8 cellular contexts compared by ENCODE assay signal in the genomic region with DNA sequence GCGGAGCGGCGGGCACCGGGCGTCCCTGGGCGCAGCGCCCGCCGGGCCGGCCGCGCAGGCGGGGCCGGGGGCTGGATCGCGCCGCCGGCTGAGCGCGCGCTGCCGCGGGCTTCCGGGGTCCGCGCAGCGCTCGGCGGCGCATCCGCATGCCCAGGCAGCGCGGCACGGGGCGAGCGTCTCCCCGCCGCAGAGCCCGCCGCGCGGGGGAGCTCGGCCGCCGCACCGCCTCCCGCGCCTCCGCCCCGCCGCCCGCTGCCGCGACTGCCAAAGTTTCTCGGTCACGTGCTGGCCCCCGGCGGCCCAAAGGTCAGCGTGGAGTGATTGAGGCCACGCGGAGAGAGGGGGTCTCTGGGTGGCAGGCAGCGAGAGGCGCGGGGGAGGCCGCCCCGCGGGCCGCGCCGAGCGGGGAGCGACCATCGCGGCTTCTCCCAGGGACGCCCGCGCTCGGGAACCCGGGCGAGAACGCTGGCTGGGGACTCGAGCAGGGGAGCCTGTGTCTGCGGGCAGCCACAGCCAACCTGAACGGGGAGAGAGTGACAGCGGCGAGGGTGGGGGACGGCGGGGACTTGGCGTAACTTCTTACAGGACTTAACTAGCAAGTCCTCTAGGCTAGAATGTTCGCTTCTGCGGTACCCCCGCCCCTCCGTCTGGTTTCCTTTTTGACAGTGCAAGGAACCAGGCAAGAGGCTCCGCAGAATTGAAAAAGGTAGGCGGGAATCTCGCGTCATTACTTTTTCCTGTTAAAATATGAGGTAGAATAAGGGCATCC. TPM values are rescaled to one million over a fixed set of nuclear protein-coding genes. Genes with fewer than 3 reads are reported as not detected.
A peak's percentile ranks its signal among the peaks of the same experiment; 100 is the strongest.
DNase-seq lines count a peak whose midpoint lies in the region; ATAC-seq and TF ChIP-seq lines count a peak whose summit lies in the region.

A gene with protein sequence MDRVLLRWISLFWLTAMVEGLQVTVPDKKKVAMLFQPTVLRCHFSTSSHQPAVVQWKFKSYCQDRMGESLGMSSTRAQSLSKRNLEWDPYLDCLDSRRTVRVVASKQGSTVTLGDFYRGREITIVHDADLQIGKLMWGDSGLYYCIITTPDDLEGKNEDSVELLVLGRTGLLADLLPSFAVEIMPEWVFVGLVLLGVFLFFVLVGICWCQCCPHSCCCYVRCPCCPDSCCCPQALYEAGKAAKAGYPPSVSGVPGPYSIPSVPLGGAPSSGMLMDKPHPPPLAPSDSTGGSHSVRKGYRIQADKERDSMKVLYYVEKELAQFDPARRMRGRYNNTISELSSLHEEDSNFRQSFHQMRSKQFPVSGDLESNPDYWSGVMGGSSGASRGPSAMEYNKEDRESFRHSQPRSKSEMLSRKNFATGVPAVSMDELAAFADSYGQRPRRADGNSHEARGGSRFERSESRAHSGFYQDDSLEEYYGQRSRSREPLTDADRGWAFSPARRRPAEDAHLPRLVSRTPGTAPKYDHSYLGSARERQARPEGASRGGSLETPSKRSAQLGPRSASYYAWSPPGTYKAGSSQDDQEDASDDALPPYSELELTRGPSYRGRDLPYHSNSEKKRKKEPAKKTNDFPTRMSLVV (minus strand): TSS at position 180 of the 769 bp plus-strand sequence. CDS start 272 bp downstream, outside the sequence.

- no peaks in the 10 kb centered on the region for H3K9me3 Mint-ChIP-seq in activated CD4-positive, alpha-beta memory T cell treated with anti-CD3 and anti-CD28 coated beads for 36 hours
- no peaks in the 10 kb centered on the region for H3K9me3 Mint-ChIP-seq in memory B cell

- CTCF ChIA-PET in HCT116 (lab: Charles Lee) = no interaction called here
- CTCF ChIA-PET in activated CD4-positive, alpha-beta memory T cell treated with anti-CD3 and anti-CD28 coated beads for 36 hours (lab: Charles Lee) = interaction anchor here (0.6 to 6.0 kb wide), 2 partner anchors 15 to 84 kb away, joined by 3 to 25 read pairs; no protein-coding TSS in a partner anchor

- H3K4me1 Mint-ChIP-seq in activated CD4-positive, alpha-beta memory T cell treated with anti-CD3 and anti-CD28 coated beads for 36 hours (ENCODE audit: low read depth) = peaks cover 47% of the 10 kb centered on the region
- H3K4me1 Mint-ChIP-seq in memory B cell = peaks cover 8% of the 10 kb centered on the region

- TF ChIP-seq RAD21 in HCT116 (IDR thresholded peaks at IDR 0.05; ENCODE audit: low read depth) = no peak

- no peaks in the 10 kb centered on the region for H3K36me3 ChIP-seq in GM06990 (ENCODE audit: control insufficient read depth, insufficient read depth, low read length)
- no peaks in the 10 kb centered on the region for H3K36me3 ChIP-seq in HCT116 (ENCODE audit: control insufficient read depth in 1 of 2, insufficient read depth in 2 of 2, low read length in 2 of 2)

- no peak for TF ChIP-seq CTCF in GM06990 (IDR thresholded peaks at IDR 0.05; ENCODE audit: insufficient read depth, low read length, poor library complexity, severe bottlenecking)
- no peak for TF ChIP-seq CTCF in HCT116 (IDR thresholded peaks at IDR 0.05 in 2 of 3, conservative IDR thresholded peaks at IDR 0.05 in 1 of 3; ENCODE audit: borderline replicate concordance in 1 of 3, insufficient read depth in 1 of 3, low read depth in 2 of 3, low read length in 2 of 3)

- peak within 1 kb of the TSS; percentile 29; the same call in 1 of the 2 replicates for H3K9ac ChIP-seq in HCT116 (ENCODE audit: low read length)

- peak within 1 kb of the TSS; percentile 85 for H2AFZ ChIP-seq in HCT116 (ENCODE audit: low read depth, low read length, poor library complexity, severe bottlenecking)

- peak; percentile 55 for DNase-seq in GM06990 (ENCODE audit: extremely low read depth, insufficient read length)
- peak; percentile 8 for DNase-seq in HCT116 (ENCODE audit: low read depth, low spot score)
- DNase-seq in NCI-H1105 (lab: John Stamatoyannopoulos, UW) = peak; percentile 48
- peak; percentile 88 for DNase-seq in activated CD4-positive, alpha-beta memory T cell treated with anti-CD3 and anti-CD28 coated beads for 36 hours
- peak; percentile 18 for DNase-seq in effector CD4-positive, alpha-beta T cell
- DNase-seq in memory B cell (ENCODE audit: low spot score in 2 of 2) = peak; percentile 19 to 32
- peak; percentile 32 for DNase-seq in stimulated activated CD8-positive, alpha-beta memory T cell treated with anti-CD3 and anti-CD28 coated beads, Interleukin-12 subunit alpha, Interleukin-12 subunit beta, amount 100 ng/mL, for 4 hours (ENCODE audit: low read depth)
- DNase-seq in NCI-H2029 treated with DMSO at 0.1 percent for 48 hours (lab: John Stamatoyannopoulos, UW) = no peak

- no peaks in the 10 kb centered on the region for H3K9me3 ChIP-seq in HCT116 (ENCODE audit: control insufficient read depth in 1 of 2, insufficient read depth in 1 of 2, low read depth in 1 of 2, low read length in 2 of 2)

- H3K27me3 ChIP-seq in GM06990 (replicated peaks; ENCODE audit: control insufficient read depth, insufficient read depth, low read length) (no peaks in the 10 kb centered on the region; the same call in none of the 2 replicates), HCT116 (ENCODE audit: insufficient read depth, low read length) (peaks cover 66% of the 10 kb centered on the region)

- no peaks in the 10 kb centered on the region for H3K79me2 ChIP-seq in HCT116 (ENCODE audit: insufficient read depth, low read length)

- H3K27me3 Mint-ChIP-seq in activated CD4-positive, alpha-beta memory T cell treated with anti-CD3 and anti-CD28 coated beads for 36 hours = peaks cover 16% of the 10 kb centered on the region
- peaks cover 23% of the 10 kb centered on the region for H3K27me3 Mint-ChIP-seq in memory B cell

- no peaks in the 10 kb centered on the region for H3K9me2 ChIP-seq in HCT116 (ENCODE audit: insufficient read depth)

- H4K20me1 ChIP-seq in HCT116 (ENCODE audit: insufficient read depth) = no peaks in the 10 kb centered on the region

- H3K27ac Mint-ChIP-seq in activated CD4-positive, alpha-beta memory T cell treated with anti-CD3 and anti-CD28 coated beads for 36 hours = peak within 1 kb of the TSS; percentile 88
- no peak within 1 kb of the TSS for H3K27ac Mint-ChIP-seq in memory B cell

- H3K4me2 ChIP-seq in HCT116 (ENCODE audit: low read length) = peak within 1 kb of the TSS; percentile 90

- POLR2A ChIA-PET in HCT116 (lab: Charles Lee) = no interaction called here
- POLR2A ChIA-PET in activated CD4-positive, alpha-beta memory T cell treated with anti-CD3 and anti-CD28 coated beads for 36 hours (lab: Charles Lee) = interaction anchor here (1.0 kb wide), 1 partner anchor 65 kb away, joined by 3 read pairs; no protein-coding TSS in a partner anchor

- H3K27ac ChIP-seq in HCT116 (ENCODE audit: low read depth, low read length) = no peak within 1 kb of the TSS; the same call in 1 of the 2 replicates

- no peaks in the 10 kb centered on the region for H3K36me3 Mint-ChIP-seq in activated CD4-positive, alpha-beta memory T cell treated with anti-CD3 and anti-CD28 coated beads for 36 hours
- no peaks in the 10 kb centered on the region for H3K36me3 Mint-ChIP-seq in memory B cell

- H3K4me3 ChIP-seq in GM06990 (replicated peaks; ENCODE audit: low read depth, low read length) (peak within 1 kb of the TSS; percentile 65), HCT116 (replicated peaks in 1 of 2; ENCODE audit: low read depth in 1 of 2, low read length in 2 of 2) (peak within 1 kb of the TSS; percentile 43 to 60)

- H3K4me3 Mint-ChIP-seq in activated CD4-positive, alpha-beta memory T cell treated with anti-CD3 and anti-CD28 coated beads for 36 hours = peak within 1 kb of the TSS; percentile 88
- H3K4me3 Mint-ChIP-seq in memory B cell = peak within 1 kb of the TSS; percentile 76

- intact Hi-C loops in HCT116 (cut with micrococcal nuclease) = no loop called here
- intact Hi-C loops in activated CD4-positive, alpha-beta memory T cell treated with anti-CD3 and anti-CD28 coated beads for 36 hours (cut with micrococcal nuclease) = loop anchor here (1.0 to 2.0 kb wide), 3 partner anchors 83 to 471 kb away; partner anchors contain the start of gene TADA1

- RAD21 ChIA-PET in HCT116 (lab: Charles Lee; ENCODE audit: low non-redundant PET in 1 of 2, low total read pairs in 2 of 2, uncharacterized antibody in 2 of 2, unreplicated experiment in 2 of 2) = no interaction called here

- no peak for TF ChIP-seq POLR2A in HCT116 (IDR thresholded peaks at IDR 0.05; ENCODE audit: borderline replicate concordance, extremely low read depth, insufficient read depth, insufficient read length)

- BruUV-seq in HCT116 (replicated peaks; lab: Mats Ljungman, UMichigan) = no TSS peak

- H3K4me1 ChIP-seq in HCT116 (ENCODE audit: control insufficient read depth in 1 of 2, insufficient read depth in 2 of 2, low read length in 2 of 2) = peaks cover 4 to 7% of the 10 kb centered on the region in 2 experiments; a peak in 2 of 4 replicates

- ATAC-seq in HCT116 (peak; percentile 87), memory B cell (ENCODE audit: low read depth) (peak; percentile 86)

TF ChIP-seq in HCT116, 20 proteins besides CTCF, POLR2A, EP300 and RAD21:
- TF ChIP-seq EZH2phosphoT487 (IDR thresholded peaks at IDR 0.05; ENCODE audit: borderline replicate concordance) (no peak), YY1 (IDR thresholded peaks at IDR 0.05; ENCODE audit: extremely low read depth, insufficient replicate concordance, low read depth, low read length) (no peak)
- TF ChIP-seq, protein P1, sequence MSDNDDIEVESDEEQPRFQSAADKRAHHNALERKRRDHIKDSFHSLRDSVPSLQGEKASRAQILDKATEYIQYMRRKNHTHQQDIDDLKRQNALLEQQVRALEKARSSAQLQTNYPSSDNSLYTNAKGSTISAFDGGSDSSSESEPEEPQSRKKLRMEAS (IDR thresholded peaks at IDR 0.05) = 0 out of 2 replicates have a peak, but pooled peaks have one; percentile 35

RNA-seq across cellular contexts. Expression of the gene that starts here (rescaled TPM):
- total RNA-seq in HCT116 (2021; ENCODE audit: unreplicated experiment) = 2.4 TPM
- polyA plus RNA-seq in HCT116 (2012) = 0.29 and 0.38 TPM in 2 replicates
- 10 to 100 TPM; 12.5 to 13.0 TPM for total RNA-seq in activated CD4-positive, alpha-beta memory T cell treated with anti-CD3 and anti-CD28 coated beads for 36 hours
